8 cellular contexts compared by ENCODE assay signal in the genomic region with DNA sequence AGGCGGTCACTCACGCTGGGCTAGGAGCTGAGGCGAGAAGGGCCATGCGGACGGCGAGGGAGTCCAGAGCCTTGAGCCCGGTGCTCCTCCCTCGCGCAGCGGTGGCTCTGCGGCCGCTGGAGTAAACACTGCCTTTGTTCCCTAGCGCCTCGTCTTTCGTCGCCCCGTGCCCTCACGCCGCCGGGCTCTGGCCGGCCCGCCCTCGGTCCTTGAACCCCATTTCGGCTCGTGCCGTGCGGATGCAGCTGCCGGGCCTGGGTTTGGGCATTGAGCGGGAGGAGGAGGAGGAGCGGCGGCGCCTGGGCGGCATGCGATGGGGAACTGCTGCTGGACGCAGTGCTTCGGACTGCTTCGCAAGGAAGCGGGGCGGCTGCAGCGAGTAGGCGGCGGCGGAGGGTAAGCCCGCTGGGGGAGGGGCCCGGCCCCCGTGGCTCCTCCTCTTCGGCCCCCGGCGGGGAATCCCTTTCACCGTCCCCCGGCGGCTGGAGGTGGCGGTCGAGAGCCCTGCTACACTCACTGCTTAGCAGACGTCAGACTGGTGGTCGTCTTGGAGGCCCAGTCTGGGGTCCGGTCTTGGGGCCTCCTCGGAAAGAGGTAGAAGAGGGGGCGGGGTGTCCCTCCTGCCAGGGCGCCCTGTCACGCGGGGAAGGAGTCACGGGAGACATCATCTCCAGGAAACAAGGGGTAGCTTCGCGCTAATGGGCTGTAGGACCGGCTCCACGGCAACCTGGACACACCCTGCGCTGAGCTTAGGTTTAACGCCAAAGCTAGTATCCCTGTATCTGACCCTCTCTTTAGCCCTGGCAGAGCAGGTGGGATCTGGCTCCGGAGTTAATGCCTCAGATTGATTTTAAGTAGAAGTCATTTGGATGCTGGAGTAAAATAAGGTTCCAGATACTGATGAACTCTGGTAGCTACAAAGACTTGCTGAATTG. TPM values are rescaled to one million over a fixed set of nuclear protein-coding genes. Genes with fewer than 3 reads are reported as not detected.
DNase-seq lines count a peak whose midpoint lies in the region; ATAC-seq and TF ChIP-seq lines count a peak whose summit lies in the region.

A gene with protein sequence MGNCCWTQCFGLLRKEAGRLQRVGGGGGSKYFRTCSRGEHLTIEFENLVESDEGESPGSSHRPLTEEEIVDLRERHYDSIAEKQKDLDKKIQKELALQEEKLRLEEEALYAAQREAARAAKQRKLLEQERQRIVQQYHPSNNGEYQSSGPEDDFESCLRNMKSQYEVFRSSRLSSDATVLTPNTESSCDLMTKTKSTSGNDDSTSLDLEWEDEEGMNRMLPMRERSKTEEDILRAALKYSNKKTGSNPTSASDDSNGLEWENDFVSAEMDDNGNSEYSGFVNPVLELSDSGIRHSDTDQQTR (plus strand): TSS at position 9 of the 935 bp plus-strand sequence. CDS start 305 bp downstream, at position 314.

- H3K79me2 ChIP-seq in Karpas-422 (ENCODE audit: low read length) = peaks cover 58% of the 10 kb centered on the region

- H2AFZ ChIP-seq in Karpas-422 (ENCODE audit: low read length) (peak within 1 kb of the TSS; percentile 94), neuron (ENCODE audit: low read depth, low read length) (peak within 1 kb of the TSS; percentile 96)

- H3K4me1 ChIP-seq in ES-I3 (ENCODE audit: insufficient read depth, low read length) (peaks cover 3% of the 10 kb centered on the region; the same call in 1 of the 2 replicates), Karpas-422 (ENCODE audit: low read length) (peaks cover 37% of the 10 kb centered on the region), neuron (ENCODE audit: insufficient read depth, low read length) (peaks cover 21% of the 10 kb centered on the region), subcutaneous abdominal adipose tissue (ENCODE audit: control insufficient read depth in 5 of 5, insufficient read depth in 5 of 5, low read length in 5 of 5) (peaks cover 2 to 33% (median 20%) of the 10 kb centered on the region in 5 donors)

- no peaks in the 10 kb centered on the region for H3K9me2 ChIP-seq in Karpas-422 (replicated peaks; ENCODE audit: insufficient read depth, low read length)

- H4K20me1 ChIP-seq in Karpas-422 (ENCODE audit: insufficient read depth, low read depth, low read length) = no peaks in the 10 kb centered on the region; the same call in 1 of the 2 replicates

- H3K27me3 ChIP-seq in Karpas-422 (ENCODE audit: low read length) (no peaks in the 10 kb centered on the region), neuron (ENCODE audit: insufficient read depth, low read length) (no peaks in the 10 kb centered on the region), subcutaneous abdominal adipose tissue (ENCODE audit: control insufficient read depth in 5 of 5, insufficient read depth in 4 of 5, low read length in 5 of 5) (no peaks in the 10 kb centered on the region)

- DNase-seq in Karpas-422 = peak; percentile 94
- DNase-seq in SIG-M5 treated with dmso at 0.1 percent for 504 hours (lab: John Stamatoyannopoulos, UW; ENCODE audit: unreplicated experiment) = peak; percentile 73
- DNase-seq in activated gamma-delta T cell treated with Interleukin-2 at 50 U/mL for 16 hours = peak; percentile 78
- peak; percentile 80 to 94 for DNase-seq in foreskin fibroblast

- TF ChIP-seq CTCF in foreskin fibroblast (IDR thresholded peaks at IDR 0.05; ENCODE audit: low read depth, low read length) = peak; percentile 20

- H3K9ac ChIP-seq in ES-I3 (ENCODE audit: low read depth, low read length) (peak within 1 kb of the TSS; percentile 99), Karpas-422 (ENCODE audit: low read length) (peak within 1 kb of the TSS; percentile 98), subcutaneous abdominal adipose tissue (ENCODE audit: low read length in 5 of 5) (peak within 1 kb of the TSS; percentile 87 to 98 (median 96))

- H3K9me3 ChIP-seq in ES-I3 (ENCODE audit: control insufficient read depth, insufficient read depth, low read length) = no peaks in the 10 kb centered on the region
- H3K9me3 ChIP-seq in Karpas-422 (ENCODE audit: low read length) = no peaks in the 10 kb centered on the region
- H3K9me3 ChIP-seq in neuron (ENCODE audit: low read length) = no peaks in the 10 kb centered on the region
- H3K9me3 ChIP-seq in subcutaneous abdominal adipose tissue (ENCODE audit: control insufficient read depth in 5 of 5, low read length in 5 of 5) = no peaks in the 10 kb centered on the region

- H3K4me3 ChIP-seq in Karpas-422 (ENCODE audit: low read length) (peak within 1 kb of the TSS; percentile 97), foreskin fibroblast (ENCODE audit: low read depth in 1 of 2, low read length in 2 of 2) (peak within 1 kb of the TSS; percentile 90 to 96), neuron (ENCODE audit: low read length) (peak within 1 kb of the TSS; percentile 82), subcutaneous abdominal adipose tissue (ENCODE audit: low read depth in 1 of 5, low read length in 5 of 5) (peak within 1 kb of the TSS; percentile 91 to 99 (median 95))

- H3K27ac ChIP-seq in Karpas-422 (ENCODE audit: low read length) (peak within 1 kb of the TSS; percentile 85), subcutaneous abdominal adipose tissue (ENCODE audit: low read depth, low read length) (peak within 1 kb of the TSS; percentile 98)

- H3K36me3 ChIP-seq in ES-I3 (ENCODE audit: insufficient read depth, low read length) = no peaks in the 10 kb centered on the region
- H3K36me3 ChIP-seq in Karpas-422 (ENCODE audit: insufficient read depth, low read length) = no peaks in the 10 kb centered on the region
- no peaks in the 10 kb centered on the region for H3K36me3 ChIP-seq in neuron (ENCODE audit: insufficient read depth, low read length)
- H3K36me3 ChIP-seq in subcutaneous abdominal adipose tissue (ENCODE audit: control insufficient read depth in 5 of 5, insufficient read depth in 5 of 5, low read length in 5 of 5) = no peaks in the 10 kb centered on the region

- peak within 1 kb of the TSS; percentile 82 for H3K4me2 ChIP-seq in Karpas-422 (ENCODE audit: low read depth, low read length, poor library complexity, severe bottlenecking)

- peak; percentile 62 for ATAC-seq in GM21825 (IDR thresholded peaks at IDR 0.05; ENCODE audit: unreplicated experiment)

RNA-seq across cellular contexts. Expression of the gene that starts here (rescaled TPM):
- total RNA-seq in Karpas-422 (2014; rRNA removed; shearing (Covaris generic); ENCODE audit: low replicate concordance) = 29.7 and 34.5 TPM in 2 replicates

Comparison
In these comparisons a context has a peak if more than half of its experiments do, and no peak if none do; other contexts are left out.
1. Peak in every context shown above with its lines: DNase-seq, ATAC-seq, H3K4me3 ChIP-seq and H3K27ac ChIP-seq.